In genomic region chr1:36397378-36398230, GRCh38 we compare ENCODE assay signal across 8 cellular contexts. TPM values are rescaled to one million over a fixed set of nuclear protein-coding genes. Genes with fewer than 3 reads are reported as not detected.
A peak's percentile ranks its signal among the peaks of the same experiment; 100 is the strongest.
DNase-seq lines count a peak whose midpoint lies in the region; ATAC-seq and TF ChIP-seq lines count a peak whose summit lies in the region.

TSS of gene LSM10 (minus strand) at chr1:36397908. CDS start at chr1:36394129, 3,779 bp downstream.

- H3K4me1 ChIP-seq in mononuclear cell (ENCODE audit: insufficient read depth, low read length), result peaks cover 54% of the 10 kb centered on the region

- peak within 1 kb of the TSS; percentile 83 for H3K4me3 ChIP-seq in mononuclear cell (ENCODE audit: low read length)

- no peak; the same call in 1 of the 2 replicates for TF ChIP-seq EP300 in Ishikawa (IDR thresholded peaks at IDR 0.05; ENCODE audit: borderline replicate concordance)

- no peaks in the 10 kb centered on the region for H3K27me3 ChIP-seq in mononuclear cell (ENCODE audit: insufficient read depth, low read length)

- peak; percentile 52 for ATAC-seq in GM21576 (IDR thresholded peaks at IDR 0.05; ENCODE audit: unreplicated experiment)

- no peaks in the 10 kb centered on the region for H3K9me3 ChIP-seq in mononuclear cell (ENCODE audit: low read depth, low read length)

- TF ChIP-seq RAD21 in Ishikawa (IDR thresholded peaks at IDR 0.05; ENCODE audit: low read depth), result no peak

- peak; percentile 79 for DNase-seq in DMS 273 treated with DMSO at 0.1 percent for 48 hours (lab: John Stamatoyannopoulos, UW)
- peak; percentile 25 for DNase-seq in OCI-M2 (lab: John Stamatoyannopoulos, UW; ENCODE audit: unreplicated experiment)
- peak; percentile 87 for DNase-seq in activated T-cell treated with anti-CD3 and anti-CD28 coated beads for 24 hours (ENCODE audit: low read depth)
- peak; percentile 86 for DNase-seq in epidermal melanocyte (ENCODE audit: insufficient read length, low spot score)
- peak; percentile 72 to 77 for DNase-seq in stimulated activated CD8-positive, alpha-beta memory T cell treated with anti-CD3 and anti-CD28 coated beads, Interleukin-4, amount 100 ng/mL, for 1 hour (ENCODE audit: low read depth in 2 of 2, low spot score in 1 of 2)

TF ChIP-seq in Ishikawa, 13 proteins besides CTCF, POLR2A, EP300 and RAD21:
- TF ChIP-seq TEAD4 (IDR thresholded peaks at IDR 0.05), result peak; percentile 42
- TF ChIP-seq MAX (IDR thresholded peaks at IDR 0.05), result peak; percentile 77
- peak; percentile 31; the same call in 1 of the 2 replicates for TF ChIP-seq TCF12 (IDR thresholded peaks at IDR 0.05; ENCODE audit: low read depth)
- peak; percentile 74 for TF ChIP-seq USF1 (IDR thresholded peaks at IDR 0.05)
- peak; percentile 38; the same call in 1 of the 2 replicates for TF ChIP-seq ZBTB7A (IDR thresholded peaks at IDR 0.05; ENCODE audit: low read depth)
- no peak for TF ChIP-seq CEBPB (IDR thresholded peaks at IDR 0.05)
- no peak for TF ChIP-seq FOXM1 (IDR thresholded peaks at IDR 0.05; ENCODE audit: borderline replicate concordance, low read depth)
- 0 out of 2 replicates have a peak, but pooled peaks have one; percentile 13 for TF ChIP-seq EGR1 (IDR thresholded peaks at IDR 0.05)
- peak; percentile 75 for TF ChIP-seq CREB1 (IDR thresholded peaks at IDR 0.05; ENCODE audit: low read depth)
- TF ChIP-seq NFIC (IDR thresholded peaks at IDR 0.05), result no peak
- peak; percentile 95 for TF ChIP-seq TAF1 (IDR thresholded peaks at IDR 0.05; ENCODE audit: low read depth)
- no peak for TF ChIP-seq REST (IDR thresholded peaks at IDR 0.05; ENCODE audit: low read depth)
- peak; percentile 78 for TF ChIP-seq YY1 (IDR thresholded peaks at IDR 0.05; ENCODE audit: low read depth)

RNA-seq across cellular contexts. Expression of gene LSM10, which starts in this region (rescaled TPM):
- 5.6 TPM for total RNA-seq in mononuclear cell

Comparison
In these comparisons a context has a peak if more than half of its experiments do, and no peak if none do; other contexts are left out.
1. Peak in every context shown above with its lines: DNase-seq, ATAC-seq and H3K4me3 ChIP-seq.
2. DNase-seq: peak in every context shown above with its lines; median percentile 87 in activated T-cell treated with anti-CD3 and anti-CD28 coated beads for 24 hours; 86 in epidermal melanocyte; 79 in DMS 273 treated with DMSO at 0.1 percent for 48 hours; 74 in stimulated activated CD8-positive, alpha-beta memory T cell treated with anti-CD3 and anti-CD28 coated beads, Interleukin-4, amount 100 ng/mL, for 1 hour; 25 in OCI-M2.